In genomic region chr12:117040496-117040895, GRCh38 we compare ENCODE assay signal across 30 cellular contexts. TPM values are rescaled to one million over a fixed set of nuclear protein-coding genes. Genes with fewer than 3 reads are reported as not detected.
A peak's percentile ranks its signal among the peaks of the same experiment; 100 is the strongest.
DNase-seq lines count a peak whose midpoint lies in the region; ATAC-seq and TF ChIP-seq lines count a peak whose summit lies in the region.
"Had no signal": no experiment of that assay in that cellular context is flagged by ENCODE, and none has a peak within 500 bp of the region (broad histone marks: within the 10 kb centered on the region; RNA-seq: fewer than 3 reads in every experiment).

No MANE protein-coding gene starts in this region.

- H3K27me3 Mint-ChIP-seq in glutamatergic neuron (ENCODE audit: unreplicated experiment) (no peaks in the 10 kb centered on the region), T-helper 17 cell (no peaks in the 10 kb centered on the region)
- H3K27me3 Mint-ChIP-seq: activated CD4-positive, alpha-beta memory T cell treated with anti-CD3 and anti-CD28 coated beads, Interleukin-2, amount 10 ng/mL, durations not matched to agents 7 days and 5 days; activated T-helper 17 cell treated with anti-CD3 and anti-CD28 coated beads, Interleukin-2, amount 50 U/mL, for 72 hours; B cell; memory B cell had no signal

- no peaks in the 10 kb centered on the region for H3K79me2 ChIP-seq in Loucy (ENCODE audit: insufficient read depth, low read length)

- H3K4me1 Mint-ChIP-seq in glutamatergic neuron (ENCODE audit: low read depth, unreplicated experiment), result peaks cover 6% of the 10 kb centered on the region
- no peaks in the 10 kb centered on the region for H3K4me1 Mint-ChIP-seq in T-helper 17 cell
- H3K4me1 Mint-ChIP-seq: activated CD4-positive, alpha-beta memory T cell treated with anti-CD3 and anti-CD28 coated beads, Interleukin-2, amount 10 ng/mL, durations not matched to agents 7 days and 5 days; activated naive CD4-positive, alpha-beta T cell treated with anti-CD3 and anti-CD28 coated beads, Interleukin-2, amount 10 ng/mL, durations not matched to agents 7 days and 5 days; activated T-helper 17 cell treated with anti-CD3 and anti-CD28 coated beads, Interleukin-2, amount 50 U/mL, for 72 hours; B cell had no signal

- no peak overlapping the region for H2AFZ ChIP-seq in Loucy (ENCODE audit: low read length)

- no peaks in the 10 kb centered on the region for H3K27me3 ChIP-seq in Loucy (ENCODE audit: insufficient read depth, low read length, poor library complexity, severe bottlenecking)
- H3K27me3 ChIP-seq: stomach, uterus had no signal

- H3K4me3 Mint-ChIP-seq in glutamatergic neuron (ENCODE audit: unreplicated experiment) (no peak overlapping the region), T-helper 17 cell (no peak overlapping the region)
- H3K4me3 Mint-ChIP-seq: activated CD4-positive, alpha-beta memory T cell treated with anti-CD3 and anti-CD28 coated beads, Interleukin-2, amount 10 ng/mL, durations not matched to agents 7 days and 5 days; activated naive CD4-positive, alpha-beta T cell treated with anti-CD3 and anti-CD28 coated beads, Interleukin-2, amount 10 ng/mL, durations not matched to agents 7 days and 5 days; activated T-helper 17 cell treated with anti-CD3 and anti-CD28 coated beads, Interleukin-2, amount 50 U/mL, for 72 hours; B cell; brain; memory B cell had no signal

- H3K9me3 Mint-ChIP-seq in glutamatergic neuron (ENCODE audit: unreplicated experiment), result peaks cover 3% of the 10 kb centered on the region
- H3K9me3 Mint-ChIP-seq: activated CD4-positive, alpha-beta memory T cell treated with anti-CD3 and anti-CD28 coated beads, Interleukin-2, amount 10 ng/mL, durations not matched to agents 7 days and 5 days; activated naive CD4-positive, alpha-beta T cell treated with anti-CD3 and anti-CD28 coated beads, Interleukin-2, amount 10 ng/mL, durations not matched to agents 7 days and 5 days; activated T-helper 17 cell treated with anti-CD3 and anti-CD28 coated beads, Interleukin-2, amount 50 U/mL, for 72 hours; memory B cell had no signal

- no peaks in the 10 kb centered on the region for H3F3A ChIP-seq in Loucy (ENCODE audit: low read depth)

- H3K4me1 ChIP-seq in Loucy (ENCODE audit: insufficient read depth, low read length, poor library complexity, severe bottlenecking), result peaks cover 47% of the 10 kb centered on the region
- H3K4me1 ChIP-seq: gastroesophageal sphincter, HAP-1, uterus had no signal

- H3K36me3 Mint-ChIP-seq in glutamatergic neuron (ENCODE audit: unreplicated experiment) (no peaks in the 10 kb centered on the region), T-helper 17 cell (ENCODE audit: low read depth) (no peaks in the 10 kb centered on the region)
- H3K36me3 Mint-ChIP-seq: activated naive CD4-positive, alpha-beta T cell treated with anti-CD3 and anti-CD28 coated beads, Interleukin-2, amount 10 ng/mL, durations not matched to agents 7 days and 5 days; brain; memory B cell had no signal

- no peak overlapping the region for H3K4me2 ChIP-seq in Loucy (ENCODE audit: low read depth, low read length, poor library complexity, severe bottlenecking)
- H3K4me2 ChIP-seq: KMS-11, smooth muscle cell had no signal

- intact Hi-C loops in left ventricle myocardium superior (cut with micrococcal nuclease) (no loop called here), left cardiac atrium (cut with DNase I) (no loop called here)

- no peak overlapping the region for H3K4me3 ChIP-seq in Loucy (ENCODE audit: low read length, poor library complexity, severe bottlenecking)
- H3K4me3 ChIP-seq: gastroesophageal sphincter, HAP-1, SK-N-MC, smooth muscle cell, stomach, uterus had no signal

- peaks cover 32% of the 10 kb centered on the region; the same call in 1 of the 2 replicates for H3K36me3 ChIP-seq in Loucy (ENCODE audit: insufficient read depth, low read length)
- H3K36me3 ChIP-seq: gastroesophageal sphincter, HAP-1, uterus had no signal

- H3K9me3 ChIP-seq in Loucy (ENCODE audit: insufficient read depth, low read depth, low read length) (no peaks in the 10 kb centered on the region), T-helper 17 cell (ENCODE audit: control insufficient read depth, low read length, poor library complexity, severe bottlenecking) (no peaks in the 10 kb centered on the region)
- H3K9me3 ChIP-seq: gastroesophageal sphincter, HAP-1, stomach, uterus had no signal

- H3K9ac ChIP-seq in Loucy (ENCODE audit: low read depth, low read length, poor library complexity, severe bottlenecking), result peak overlapping the region; percentile 20
- H3K9ac ChIP-seq: KMS-11 had no signal

- no peak for ATAC-seq in left ventricle myocardium superior
- no peak for ATAC-seq in left cardiac atrium
- ATAC-seq in GM21526 (IDR thresholded peaks at IDR 0.05; ENCODE audit: low FRiP score, unreplicated experiment), result no peak
- no peak for ATAC-seq in T-helper 17 cell
- ATAC-seq: activated T-helper 17 cell treated with anti-CD3 and anti-CD28 coated beads, Interleukin-2, amount 50 U/mL, for 72 hours; gastroesophageal sphincter; left colon had no signal

- H3K9me2 ChIP-seq in Loucy (replicated peaks; ENCODE audit: low read depth, low read length), result no peaks in the 10 kb centered on the region

- DNase-seq in left ventricle myocardium superior (peak; percentile 14), left cardiac atrium (no peak), glutamatergic neuron (peak; percentile 10), T-helper 17 cell (no peak)
- DNase-seq in central memory CD4-positive, alpha-beta T cell, result no peak
- DNase-seq: ACHN; activated CD4-positive, alpha-beta memory T cell treated with anti-CD3 and anti-CD28 coated beads, Interleukin-2, amount 10 ng/mL, durations not matched to agents 7 days and 5 days; activated CD4-positive, CD25-positive, alpha-beta regulatory T cell treated with anti-CD3 and anti-CD28 coated beads, Interleukin-2, amount 50 U/mL, for 72 hours; activated naive CD4-positive, alpha-beta T cell treated with anti-CD3 and anti-CD28 coated beads, Interleukin-2, amount 10 ng/mL, durations not matched to agents 7 days and 5 days; amniotic stem cell; DMS153; hippocampal formation; left colon; NCI-H1436; NCI-H2107; stimulated activated CD4-positive, alpha-beta T cell treated with anti-CD3 and anti-CD28 coated beads, Interleukin-2, amount 100 ng/mL, for 24 hours; stomach; T-helper 1 cell; uterus had no signal

- H3K27ac Mint-ChIP-seq in glutamatergic neuron (ENCODE audit: unreplicated experiment) (no peak overlapping the region), T-helper 17 cell (no peak overlapping the region)
- H3K27ac Mint-ChIP-seq: activated CD4-positive, alpha-beta memory T cell treated with anti-CD3 and anti-CD28 coated beads, Interleukin-2, amount 10 ng/mL, durations not matched to agents 7 days and 5 days; activated naive CD4-positive, alpha-beta T cell treated with anti-CD3 and anti-CD28 coated beads, Interleukin-2, amount 10 ng/mL, durations not matched to agents 7 days and 5 days; activated T-helper 17 cell treated with anti-CD3 and anti-CD28 coated beads, Interleukin-2, amount 50 U/mL, for 72 hours; B cell; memory B cell had no signal

- no peaks in the 10 kb centered on the region for H4K20me1 ChIP-seq in Loucy (ENCODE audit: insufficient read depth, low read length, poor library complexity, severe bottlenecking)

- TF ChIP-seq CTCF in Loucy (conservative IDR thresholded peaks at IDR 0.05; ENCODE audit: low read length) (no peak), glutamatergic neuron (IDR thresholded peaks at IDR 0.05; ENCODE audit: partially characterized antibody, unreplicated experiment) (no peak)

RNA-seq across cellular contexts. Expression of gene TESC, which starts 58.7 kb away (rescaled TPM):
- total RNA-seq in left ventricle myocardium superior, result 115 TPM
- 10 to 100 TPM; 35.1 to 41.2 TPM for total RNA-seq in left cardiac atrium
- total RNA-seq in glutamatergic neuron (ENCODE audit: unreplicated experiment), result 0.93 TPM
- 10 to 100 TPM in 1 of 2 donors, 1 to 10 TPM in 1; 9.2 to 11.4 TPM for total RNA-seq in T-helper 17 cell

Comparison
In these comparisons a context has a peak if more than half of its experiments do, and no peak if none do; other contexts are left out.
1. DNase-seq: peak in left ventricle myocardium superior (single experiment) and glutamatergic neuron (single experiment); none in left cardiac atrium (single experiment), T-helper 17 cell (0 of 3) and central memory CD4-positive, alpha-beta T cell (single experiment).